ENCODE assay signal across 25 cellular contexts in genomic region chr12:63997198-63997597, GRCh38.
"Had no signal": no experiment of that assay in that cellular context is flagged by ENCODE, and none has a peak within 500 bp of the region (broad histone marks: within the 10 kb centered on the region; RNA-seq: fewer than 3 reads in every experiment).

No MANE protein-coding gene starts in this region.

- DNase-seq: activated CD4-positive, alpha-beta memory T cell treated with anti-CD3 and anti-CD28 coated beads, Interleukin-2, amount 10 ng/mL, durations not matched to agents 7 days and 5 days; activated CD4-positive, alpha-beta T cell treated with anti-CD3 and anti-CD28 coated beads for 48 hours; activated CD8-positive, alpha-beta memory T cell treated with anti-CD3 and anti-CD28 coated beads, Interleukin-2, amount 50 U/mL, for 48 hours; activated gamma-delta T cell; activated naive CD4-positive, alpha-beta T cell treated with anti-CD3 and anti-CD28 coated beads, Interleukin-2, amount 10 ng/mL, durations not matched to agents 7 days and 5 days; activated naive CD8-positive, alpha-beta T cell treated with anti-CD3 and anti-CD28 coated beads, Interleukin-2, amount 10 ng/mL, durations not matched to agents 7 days and 5 days; activated T-cell treated with anti-CD3 and anti-CD28 coated beads, Interleukin-2, amount 50 U/mL, for 24 hours; amniotic stem cell; effector CD4-positive, alpha-beta T cell; heart right ventricle; left lung; lower lobe of right lung; mesendoderm; natural killer cell; spleen; stimulated activated naive CD4-positive, alpha-beta T cell treated with Interleukin-2 at 50 U/mL for 16 hours; SW 1271; T-helper 9 cell; testis; transverse colon; WERI-Rb-1 had no signal

- H3K27me3 ChIP-seq: heart right ventricle, left lung, right atrium auricular region, spleen, testis, transverse colon had no signal

- H3K27ac Mint-ChIP-seq: activated CD4-positive, alpha-beta memory T cell treated with anti-CD3 and anti-CD28 coated beads, Interleukin-2, amount 10 ng/mL, durations not matched to agents 7 days and 5 days; activated naive CD4-positive, alpha-beta T cell treated with anti-CD3 and anti-CD28 coated beads, Interleukin-2, amount 10 ng/mL, durations not matched to agents 7 days and 5 days; activated naive CD8-positive, alpha-beta T cell treated with anti-CD3 and anti-CD28 coated beads, Interleukin-2, amount 10 ng/mL, durations not matched to agents 7 days and 5 days; activated T-cell treated with anti-CD3 and anti-CD28 coated beads, Interleukin-2, amount 50 U/mL, for 24 hours; natural killer cell; T-helper 1 cell treated with Interleukin-12 subunit alpha and Interleukin-12 subunit beta and Interleukin-4 antibody, amounts not matched to agents 30 μg/mL and 1 μg/mL, for 36 hours had no signal

- H3K4me1 Mint-ChIP-seq: activated CD4-positive, alpha-beta memory T cell treated with anti-CD3 and anti-CD28 coated beads, Interleukin-2, amount 10 ng/mL, durations not matched to agents 7 days and 5 days; activated naive CD4-positive, alpha-beta T cell treated with anti-CD3 and anti-CD28 coated beads, Interleukin-2, amount 10 ng/mL, durations not matched to agents 7 days and 5 days; activated naive CD8-positive, alpha-beta T cell treated with anti-CD3 and anti-CD28 coated beads, Interleukin-2, amount 10 ng/mL, durations not matched to agents 7 days and 5 days; central memory CD8-positive, alpha-beta T cell; natural killer cell had no signal

- H3K27ac ChIP-seq: heart right ventricle, left lung, lower lobe of right lung, right atrium auricular region, spleen, testis, transverse colon, WERI-Rb-1 had no signal

- H3K4me3 Mint-ChIP-seq: activated CD4-positive, alpha-beta memory T cell treated with anti-CD3 and anti-CD28 coated beads, Interleukin-2, amount 10 ng/mL, durations not matched to agents 7 days and 5 days; activated naive CD4-positive, alpha-beta T cell treated with anti-CD3 and anti-CD28 coated beads, Interleukin-2, amount 10 ng/mL, durations not matched to agents 7 days and 5 days; activated naive CD8-positive, alpha-beta T cell treated with anti-CD3 and anti-CD28 coated beads, Interleukin-2, amount 10 ng/mL, durations not matched to agents 7 days and 5 days; activated T-cell treated with anti-CD3 and anti-CD28 coated beads, Interleukin-2, amount 50 U/mL, for 24 hours; central memory CD8-positive, alpha-beta T cell; natural killer cell; T-helper 1 cell treated with Interleukin-12 subunit alpha and Interleukin-12 subunit beta and Interleukin-4 antibody, amounts not matched to agents 30 μg/mL and 1 μg/mL, for 36 hours had no signal

- H3K36me3 Mint-ChIP-seq: activated naive CD4-positive, alpha-beta T cell treated with anti-CD3 and anti-CD28 coated beads, Interleukin-2, amount 10 ng/mL, durations not matched to agents 7 days and 5 days; activated naive CD8-positive, alpha-beta T cell treated with anti-CD3 and anti-CD28 coated beads, Interleukin-2, amount 10 ng/mL, durations not matched to agents 7 days and 5 days; natural killer cell had no signal

- H3K9me3 Mint-ChIP-seq: activated CD4-positive, alpha-beta memory T cell treated with anti-CD3 and anti-CD28 coated beads, Interleukin-2, amount 10 ng/mL, durations not matched to agents 7 days and 5 days; activated naive CD4-positive, alpha-beta T cell treated with anti-CD3 and anti-CD28 coated beads, Interleukin-2, amount 10 ng/mL, durations not matched to agents 7 days and 5 days; activated naive CD8-positive, alpha-beta T cell treated with anti-CD3 and anti-CD28 coated beads, Interleukin-2, amount 10 ng/mL, durations not matched to agents 7 days and 5 days; activated T-cell treated with anti-CD3 and anti-CD28 coated beads, Interleukin-2, amount 50 U/mL, for 24 hours; central memory CD8-positive, alpha-beta T cell; T-helper 1 cell treated with Interleukin-12 subunit alpha and Interleukin-12 subunit beta and Interleukin-4 antibody, amounts not matched to agents 30 μg/mL and 1 μg/mL, for 36 hours had no signal

- ATAC-seq: activated CD4-positive, CD25-positive, alpha-beta regulatory T cell treated with anti-CD3 and anti-CD28 coated beads, Interleukin-2, amount 50 U/mL, for 24 hours; heart right ventricle; left lung; lower lobe of right lung; natural killer cell had no signal

- H3K36me3 ChIP-seq: heart right ventricle, left lung, lower lobe of right lung, right atrium auricular region, spleen, transverse colon, WERI-Rb-1 had no signal

- H3K27me3 Mint-ChIP-seq: activated naive CD8-positive, alpha-beta T cell treated with anti-CD3 and anti-CD28 coated beads, Interleukin-2, amount 10 ng/mL, durations not matched to agents 7 days and 5 days had no signal

- H3K4me3 ChIP-seq: heart right ventricle, left lung, lower lobe of right lung, right atrium auricular region, spleen, testis, transverse colon had no signal

- H3K9me3 ChIP-seq: heart right ventricle, left lung, lower lobe of right lung, right atrium auricular region, spleen, testis, transverse colon had no signal

- H3K4me1 ChIP-seq: left lung, lower lobe of right lung, spleen, transverse colon had no signal
